36 cellular contexts compared by ENCODE assay signal in the genomic region with DNA sequence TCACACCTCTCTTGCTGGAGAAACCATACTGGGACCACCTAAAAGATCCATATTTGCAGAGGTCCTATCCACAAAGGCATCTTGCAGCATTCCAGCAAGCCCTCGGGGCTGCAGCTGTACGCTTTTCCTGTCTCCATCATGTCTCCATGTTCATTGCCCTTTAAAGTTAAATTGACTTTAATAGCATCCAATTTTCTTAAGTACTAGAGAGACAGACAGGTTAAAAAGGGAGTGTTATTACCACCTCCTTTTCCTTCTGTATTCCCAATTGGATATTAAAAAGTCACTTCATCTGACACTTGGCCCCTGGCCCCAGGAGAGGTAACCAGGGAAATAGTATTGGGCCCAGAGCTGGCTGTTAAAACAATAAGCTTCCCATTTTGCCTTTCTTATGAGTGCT.
"Had no signal": no experiment of that assay in that cellular context is flagged by ENCODE, and none has a peak within 500 bp of the region (broad histone marks: within the 10 kb centered on the region; RNA-seq: fewer than 3 reads in every experiment).

No MANE protein-coding gene starts in this region.

- H3K9me3 Mint-ChIP-seq: activated CD4-positive, alpha-beta memory T cell treated with anti-CD3 and anti-CD28 coated beads, Interleukin-2, amount 10 ng/mL, durations not matched to agents 7 days and 5 days; activated CD4-positive, alpha-beta T cell treated with anti-CD3 and anti-CD28 coated beads, Interleukin-2, amount 10 ng/mL, durations not matched to agents 7 days and 5 days; activated naive CD4-positive, alpha-beta T cell treated with anti-CD3 and anti-CD28 coated beads for 36 hours; activated T-cell treated with anti-CD3 and anti-CD28 coated beads, Interleukin-2, amount 50 U/mL, for 4 hours; activated T-cell treated with anti-CD3 and anti-CD28 coated beads, Interleukin-2, amount 50 U/mL, for 72 hours; activated T-helper 17 cell treated with anti-CD3 and anti-CD28 coated beads, Interleukin-2, amount 50 U/mL, for 72 hours; central memory CD8-positive, alpha-beta T cell; T-helper 1 cell treated with Interleukin-12 subunit alpha and Interleukin-12 subunit beta and Interleukin-4 antibody, amounts not matched to agents 30 μg/mL and 1 μg/mL, for 36 hours; T-helper 2 cell treated with Interferon-gamma antibody and Interleukin-4, amounts not matched to agents 5 μg/mL and 100 μg/mL, for 36 hours had no signal

- H3K27ac Mint-ChIP-seq: activated CD4-positive, alpha-beta memory T cell treated with anti-CD3 and anti-CD28 coated beads, Interleukin-2, amount 10 ng/mL, durations not matched to agents 7 days and 5 days; activated CD4-positive, alpha-beta T cell treated with anti-CD3 and anti-CD28 coated beads for 36 hours; activated CD4-positive, alpha-beta T cell treated with anti-CD3 and anti-CD28 coated beads, Interleukin-2, amount 10 ng/mL, durations not matched to agents 7 days and 5 days; activated CD8-positive, alpha-beta T cell treated with anti-CD3 and anti-CD28 coated beads, Interleukin-2, amount 10 ng/mL, durations not matched to agents 7 days and 5 days; activated naive CD4-positive, alpha-beta T cell treated with anti-CD3 and anti-CD28 coated beads for 36 hours; activated naive CD4-positive, alpha-beta T cell treated with anti-CD3 and anti-CD28 coated beads, Interleukin-2, amount 50 U/mL, for 72 hours; activated naive CD8-positive, alpha-beta T cell treated with anti-CD3 and anti-CD28 coated beads for 36 hours; activated T-cell treated with anti-CD3 and anti-CD28 coated beads, Interleukin-2, amount 50 U/mL, for 72 hours; activated T-helper 1 cell treated with anti-CD3 and anti-CD28 coated beads, Interleukin-12 subunit alpha, Interleukin-12 subunit beta, Interleukin-2, Interleukin-4 antibody, amounts not matched to agents 30 ng/mL and 10 ng/mL and 1 ng/mL, durations not matched to agents 14 hours and 24 hours and 36 hours; activated T-helper 17 cell treated with anti-CD3 and anti-CD28 coated beads, Interleukin-2, amount 50 U/mL, for 72 hours; brain; T-helper 1 cell treated with Interleukin-12 subunit alpha and Interleukin-12 subunit beta and Interleukin-4 antibody, amounts not matched to agents 30 μg/mL and 1 μg/mL, for 36 hours; T-helper 2 cell treated with Interferon-gamma antibody and Interleukin-4, amounts not matched to agents 5 μg/mL and 100 μg/mL, for 36 hours; WTC11 had no signal

- H3K4me3 Mint-ChIP-seq: activated CD4-positive, alpha-beta memory T cell treated with anti-CD3 and anti-CD28 coated beads, Interleukin-2, amount 10 ng/mL, durations not matched to agents 7 days and 5 days; activated CD4-positive, alpha-beta T cell treated with anti-CD3 and anti-CD28 coated beads for 36 hours; activated CD4-positive, alpha-beta T cell treated with anti-CD3 and anti-CD28 coated beads, Interleukin-2, amount 10 ng/mL, durations not matched to agents 7 days and 5 days; activated CD8-positive, alpha-beta T cell treated with anti-CD3 and anti-CD28 coated beads, Interleukin-2, amount 10 ng/mL, durations not matched to agents 7 days and 5 days; activated naive CD4-positive, alpha-beta T cell treated with anti-CD3 and anti-CD28 coated beads for 36 hours; activated naive CD8-positive, alpha-beta T cell treated with anti-CD3 and anti-CD28 coated beads for 36 hours; activated T-cell treated with anti-CD3 and anti-CD28 coated beads, Interleukin-2, amount 50 U/mL, for 4 hours; activated T-cell treated with anti-CD3 and anti-CD28 coated beads, Interleukin-2, amount 50 U/mL, for 72 hours; activated T-helper 1 cell treated with anti-CD3 and anti-CD28 coated beads, Interleukin-12 subunit alpha, Interleukin-12 subunit beta, Interleukin-2, Interleukin-4 antibody, amounts not matched to agents 30 ng/mL and 10 ng/mL and 1 ng/mL, durations not matched to agents 14 hours and 24 hours and 36 hours; activated T-helper 17 cell treated with anti-CD3 and anti-CD28 coated beads, Interleukin-2, amount 50 U/mL, for 72 hours; brain; central memory CD8-positive, alpha-beta T cell; T-helper 1 cell treated with Interleukin-12 subunit alpha and Interleukin-12 subunit beta and Interleukin-4 antibody, amounts not matched to agents 30 μg/mL and 1 μg/mL, for 36 hours; T-helper 2 cell treated with Interferon-gamma antibody and Interleukin-4, amounts not matched to agents 5 μg/mL and 100 μg/mL, for 36 hours; WTC11 had no signal

- H3K27ac ChIP-seq: adrenal gland, cardiac muscle cell, WERI-Rb-1 had no signal

- DNase-seq: activated CD4-positive, alpha-beta memory T cell treated with anti-CD3 and anti-CD28 coated beads, Interleukin-2, amount 10 ng/mL, durations not matched to agents 7 days and 5 days; activated CD4-positive, alpha-beta T cell treated with anti-CD3 and anti-CD28 coated beads for 1 hour; activated CD4-positive, alpha-beta T cell treated with anti-CD3 and anti-CD28 coated beads for 36 hours; activated CD4-positive, alpha-beta T cell treated with anti-CD3 and anti-CD28 coated beads for 48 hours; activated CD4-positive, alpha-beta T cell treated with anti-CD3 and anti-CD28 coated beads, Interleukin-2, amount 10 ng/mL, durations not matched to agents 7 days and 5 days; activated CD4-positive, alpha-beta T cell treated with anti-CD3 and anti-CD28 coated beads, Interleukin-2, amount 50 U/mL, for 48 hours; activated CD4-positive, CD25-positive, alpha-beta regulatory T cell; activated CD8-positive, alpha-beta memory T cell treated with anti-CD3 and anti-CD28 coated beads, Interleukin-2, amount 50 U/mL, for 4 hours; activated CD8-positive, alpha-beta T cell treated with anti-CD3 and anti-CD28 coated beads, Interleukin-2, amount 10 ng/mL, durations not matched to agents 7 days and 5 days; activated effector memory CD4-positive, alpha-beta T cell treated with anti-CD3 and anti-CD28 coated beads, Interleukin-2, amount 50 U/mL, for 16 hours; activated gamma-delta T cell treated with Interleukin-2 at 50 U/mL for 16 hours; activated naive CD4-positive, alpha-beta T cell; activated naive CD4-positive, alpha-beta T cell treated with anti-CD3 and anti-CD28 coated beads for 36 hours; activated naive CD4-positive, alpha-beta T cell treated with anti-CD3 and anti-CD28 coated beads, Interleukin-2, amount 50 U/mL, for 16 hours; activated naive CD8-positive, alpha-beta T cell treated with anti-CD3 and anti-CD28 coated beads for 36 hours; activated T-cell treated with anti-CD3 and anti-CD28 coated beads for 4 hours; activated T-cell treated with anti-CD3 and anti-CD28 coated beads, Interleukin-2, amount 50 U/mL, for 1 hour; activated T-cell treated with anti-CD3 and anti-CD28 coated beads, Interleukin-2, amount 50 U/mL, for 4 hours; activated T-cell treated with anti-CD3 and anti-CD28 coated beads, Interleukin-2, amount 50 U/mL, for 72 hours; adrenal gland; amniotic stem cell; aorta; caudate nucleus; cerebellar nuclear complex; T-helper 2 cell; T-helper 9 cell; WERI-Rb-1 had no signal

- H3K36me3 Mint-ChIP-seq: activated naive CD4-positive, alpha-beta T cell treated with anti-CD3 and anti-CD28 coated beads, Interleukin-2, amount 50 U/mL, for 72 hours; activated naive CD8-positive, alpha-beta T cell treated with anti-CD3 and anti-CD28 coated beads for 36 hours; brain; WTC11 had no signal

- H3K4me1 Mint-ChIP-seq: activated CD4-positive, alpha-beta memory T cell treated with anti-CD3 and anti-CD28 coated beads, Interleukin-2, amount 10 ng/mL, durations not matched to agents 7 days and 5 days; activated CD4-positive, alpha-beta T cell treated with anti-CD3 and anti-CD28 coated beads for 36 hours; activated CD4-positive, alpha-beta T cell treated with anti-CD3 and anti-CD28 coated beads, Interleukin-2, amount 10 ng/mL, durations not matched to agents 7 days and 5 days; activated naive CD8-positive, alpha-beta T cell treated with anti-CD3 and anti-CD28 coated beads for 36 hours; activated T-helper 17 cell treated with anti-CD3 and anti-CD28 coated beads, Interleukin-2, amount 50 U/mL, for 72 hours; brain; central memory CD8-positive, alpha-beta T cell; WTC11 had no signal
